In genomic region chr18:71374294-71374693, GRCh38 we compare ENCODE assay signal across 15 cellular contexts.
"Had no signal": no experiment of that assay in that cellular context is flagged by ENCODE, and none has a peak within 500 bp of the region (broad histone marks: within the 10 kb centered on the region; RNA-seq: fewer than 3 reads in every experiment).

No MANE protein-coding gene starts in this region.

- H3K36me3 ChIP-seq: gastrocnemius medialis, heart right ventricle, left lung, lower lobe of right lung, neutrophil, sigmoid colon, stomach, thoracic aorta, transverse colon had no signal

- H3K4me1 ChIP-seq: gastrocnemius medialis, heart right ventricle, left lung, lower lobe of right lung, sigmoid colon, stomach, transverse colon had no signal

- DNase-seq: gastrocnemius medialis; heart right ventricle; hypothalamus; left lung; lower lobe of right lung; midbrain; posterior cingulate gyrus; sigmoid colon; stimulated activated naive CD4-positive, alpha-beta T cell; stomach; substantia nigra; transverse colon had no signal

- ATAC-seq: gastrocnemius medialis, heart right ventricle, left lung, lower lobe of right lung had no signal

- H3K27me3 ChIP-seq: gastrocnemius medialis, heart right ventricle, left lung, neutrophil, sigmoid colon, stomach, transverse colon had no signal

- H3K27ac ChIP-seq: gastrocnemius medialis, heart right ventricle, left lung, lower lobe of right lung, neutrophil, sigmoid colon, skin epidermis, stomach, thoracic aorta, transverse colon had no signal

- H3K9me3 ChIP-seq: gastrocnemius medialis, left lung, lower lobe of right lung, neutrophil, sigmoid colon, thoracic aorta, transverse colon had no signal

- H3K4me3 ChIP-seq: gastrocnemius medialis, heart right ventricle, left lung, lower lobe of right lung, sigmoid colon, skin epidermis, stomach, thoracic aorta, transverse colon had no signal
